In genomic region chr17:55705847-55706246, GRCh38 we compare ENCODE assay signal across 1 cellular context.
TF ChIP-seq lines count a peak whose summit lies in the region.

No MANE protein-coding gene starts in this region.

TF ChIP-seq in GM12878, 131 proteins besides CTCF, POLR2A, EP300 and RAD21 (continued from another document):
- TF ChIP-seq NKRF (conservative IDR thresholded peaks at IDR 0.05): no peak
- TF ChIP-seq, protein P1, sequence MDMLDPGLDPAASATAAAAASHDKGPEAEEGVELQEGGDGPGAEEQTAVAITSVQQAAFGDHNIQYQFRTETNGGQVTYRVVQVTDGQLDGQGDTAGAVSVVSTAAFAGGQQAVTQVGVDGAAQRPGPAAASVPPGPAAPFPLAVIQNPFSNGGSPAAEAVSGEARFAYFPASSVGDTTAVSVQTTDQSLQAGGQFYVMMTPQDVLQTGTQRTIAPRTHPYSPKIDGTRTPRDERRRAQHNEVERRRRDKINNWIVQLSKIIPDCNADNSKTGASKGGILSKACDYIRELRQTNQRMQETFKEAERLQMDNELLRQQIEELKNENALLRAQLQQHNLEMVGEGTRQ (IDR thresholded peaks at IDR 0.05; ENCODE audit: borderline replicate concordance, low read depth, low read length): no peak
- TF ChIP-seq MEF2A (IDR thresholded peaks at IDR 0.05; ENCODE audit: insufficient read depth, low read depth, low read length): peak; percentile 84
- TF ChIP-seq CBX5 (IDR thresholded peaks at IDR 0.05; ENCODE audit: low read depth): 0 out of 2 replicates have a peak, but pooled peaks have one; percentile 42
- no peak for TF ChIP-seq CUX1 (IDR thresholded peaks at IDR 0.05; ENCODE audit: insufficient replicate concordance, low read depth, low read length)
- no peak for TF ChIP-seq SREBF1 (IDR thresholded peaks at IDR 0.05; ENCODE audit: low read length)
TF ChIP-seq in GM12878: peak in this region for 5.
